In genomic region chr4:138686078-138686477, GRCh38 we compare ENCODE assay signal across 25 cellular contexts.
DNase-seq lines count a peak whose midpoint lies in the region; FAIRE-seq and TF ChIP-seq lines count a peak whose summit lies in the region.
"Had no signal": no experiment of that assay in that cellular context is flagged by ENCODE, and none has a peak within 500 bp of the region (broad histone marks: within the 10 kb centered on the region; RNA-seq: fewer than 3 reads in every experiment).

No MANE protein-coding gene starts in this region.

- no peak overlapping the region for H3K56ac ChIP-seq in H1 (replicated peaks; ENCODE audit: insufficient read length, low read depth, low read length)

- H3K4me2 ChIP-seq in H1 (ENCODE audit: insufficient read depth in 1 of 2, low read depth in 2 of 2, low read length in 2 of 2), result no peak overlapping the region
- H3K4me2 ChIP-seq: KMS-11 had no signal

- no peak overlapping the region for H4K8ac ChIP-seq in H1 (ENCODE audit: extremely low read depth, insufficient read depth, low read length)

- intact Hi-C loops in sigmoid colon (cut with DNase I), result loop anchor here (10.0 kb wide), 2 partner anchors 249 to 1151 kb away; partner anchors contain the start of gene PCDH18

- H4K20me1 ChIP-seq in H1 (replicated peaks in 1 of 2; ENCODE audit: control insufficient read depth in 1 of 2, insufficient read depth in 2 of 2, low read length in 2 of 2), result no peaks in the 10 kb centered on the region

- no peak overlapping the region for H3K18ac ChIP-seq in H1 (ENCODE audit: extremely low read depth, low read length)

- H4K91ac ChIP-seq in H1 (replicated peaks; ENCODE audit: insufficient read length, low read length), result no peak overlapping the region

- 0 out of 2 replicates have a peak overlapping the region, but pooled peaks have one; percentile 12 for H2BK15ac ChIP-seq in H1 (ENCODE audit: low read length)

- POLR2A ChIA-PET in H1 (lab: Charles Lee; ENCODE audit: partially characterized antibody), result no interaction called here

- H3K9me3 ChIP-seq in H1 (ENCODE audit: insufficient read depth in 2 of 2, low read depth in 1 of 2, low read length in 1 of 2), result no peaks in the 10 kb centered on the region
- H3K9me3 ChIP-seq in right atrium auricular region, result no peaks in the 10 kb centered on the region
- peaks cover 0 to 3% (median 0%) of the 10 kb centered on the region in 4 donors for H3K9me3 ChIP-seq in sigmoid colon
- H3K9me3 ChIP-seq in effector memory CD4-positive, alpha-beta T cell (ENCODE audit: control insufficient read depth, low read length), result no peaks in the 10 kb centered on the region
- H3K9me3 ChIP-seq: prostate gland, testis had no signal

- TF ChIP-seq CTCF in H1 (IDR thresholded peaks at IDR 0.05; ENCODE audit: control extremely low read depth in 1 of 3, insufficient read depth in 1 of 3, low read depth in 1 of 3, low read length in 3 of 3), result no peak
- TF ChIP-seq CTCF in right atrium auricular region (IDR thresholded peaks at IDR 0.05), result no peak
- no peak for TF ChIP-seq CTCF in sigmoid colon (IDR thresholded peaks at IDR 0.05)

- H3K4ac ChIP-seq in H1 (replicated peaks; ENCODE audit: insufficient read length, low read depth, low read length), result no peak overlapping the region

- H3K36me3 ChIP-seq in H1 (ENCODE audit: control insufficient read depth in 2 of 4, insufficient read depth in 4 of 4, low read length in 3 of 4) (no peaks in the 10 kb centered on the region), right atrium auricular region (no peaks in the 10 kb centered on the region), sigmoid colon (no peaks in the 10 kb centered on the region)
- H3K36me3 ChIP-seq in effector memory CD4-positive, alpha-beta T cell (ENCODE audit: control insufficient read depth, insufficient read depth, low read length), result no peaks in the 10 kb centered on the region
- H3K36me3 ChIP-seq: prostate gland had no signal

- CTCF ChIA-PET in H1 (lab: Charles Lee; ENCODE audit: partially characterized antibody), result no interaction called here

- H2BK120ac ChIP-seq in H1 (replicated peaks; ENCODE audit: low read depth, low read length), result no peak overlapping the region

- DNase-seq in DMS 273 (lab: John Stamatoyannopoulos, UW; ENCODE audit: unreplicated experiment), result peak; percentile 10
- DNase-seq in DMS 273 treated with DMSO at 0.1 percent for 48 hours (lab: John Stamatoyannopoulos, UW), result no peak
- no peak for DNase-seq in H1 (ENCODE audit: low read depth in 1 of 2, low spot score in 2 of 2)
- no peak for DNase-seq in right atrium auricular region (ENCODE audit: low spot score)
- DNase-seq in sigmoid colon, result peak; percentile 69
- no peak for DNase-seq in activated naive CD4-positive, alpha-beta T cell treated with anti-CD3 and anti-CD28 coated beads, Interleukin-2, amount 50 U/mL, for 16 hours
- no peak for DNase-seq in effector memory CD4-positive, alpha-beta T cell
- DNase-seq in glomerular visceral epithelial cell (ENCODE audit: extremely low spot score), result no peak
- DNase-seq: activated CD4-positive, alpha-beta T cell treated with anti-CD3 and anti-CD28 coated beads for 4 hours; activated gamma-delta T cell treated with Interleukin-2 at 50 U/mL for 16 hours; activated naive CD8-positive, alpha-beta T cell treated with anti-CD3 and anti-CD28 coated beads, Interleukin-2, amount 50 U/mL, for 24 hours; activated T-cell treated with anti-CD3 and anti-CD28 coated beads, Interleukin-2, amount 50 U/mL, for 24 hours; CD4-positive, CD25-positive, alpha-beta regulatory T cell; H9; NCI-H1436 treated with DMSO at 0.1 percent for 48 hours; NCI-H2171; NCI-H524 treated with DMSO at 0.1 percent for 48 hours; PC-3; SHP77; stimulated activated naive CD4-positive, alpha-beta T cell treated with Interleukin-2 at 50 U/mL for 16 hours; testis had no signal

- no peak for TF ChIP-seq EP300 in H1 (IDR thresholded peaks at IDR 0.05; ENCODE audit: borderline replicate concordance in 1 of 2, low read depth in 2 of 2, low read length in 2 of 2)
- no peak for TF ChIP-seq EP300 in sigmoid colon (IDR thresholded peaks at IDR 0.05)

- FAIRE-seq in H1 (lab: Jason Lieb, UNC), result no peak

- H2BK5ac ChIP-seq in H1 (ENCODE audit: low read depth, low read length), result no peak overlapping the region

- H2AK5ac ChIP-seq in H1 (ENCODE audit: low read depth, low read length), result no peak overlapping the region

- H2BK12ac ChIP-seq in H1 (ENCODE audit: low read depth, low read length), result no peak overlapping the region

- H3K27me3 ChIP-seq in H1 (replicated peaks in 1 of 4; ENCODE audit: control insufficient read depth in 3 of 4, extremely low read depth in 1 of 4, insufficient read depth in 3 of 4, low read length in 3 of 4) (no peaks in the 10 kb centered on the region), right atrium auricular region (no peaks in the 10 kb centered on the region), sigmoid colon (no peaks in the 10 kb centered on the region)
- peaks cover 3% of the 10 kb centered on the region for H3K27me3 ChIP-seq in effector memory CD4-positive, alpha-beta T cell (replicated peaks; ENCODE audit: control insufficient read depth, insufficient read depth, low read length, poor library complexity, severe bottlenecking)
- H3K27me3 ChIP-seq: testis had no signal

- H4K5ac ChIP-seq in H1 (ENCODE audit: insufficient read length, low read depth, low read length), result no peak overlapping the region

- H3K27ac ChIP-seq in H1 (ENCODE audit: low read depth, low read length) (no peak overlapping the region), right atrium auricular region (peak overlapping the region; percentile 36 to 69), sigmoid colon (peak overlapping the region in 3 of 4 donors; percentile 1 to 56 (median 50))
- no peak overlapping the region for H3K27ac ChIP-seq in effector memory CD4-positive, alpha-beta T cell (ENCODE audit: insufficient read depth, low read length, poor library complexity, severe bottlenecking)
- H3K27ac ChIP-seq: 22Rv1, KMS-11, prostate gland, testis, VCaP had no signal

- no peak overlapping the region for H2AFZ ChIP-seq in H1 (ENCODE audit: low read length)

- no peaks in the 10 kb centered on the region; the same call in 1 of the 2 replicates for H3K23me2 ChIP-seq in H1 (ENCODE audit: low read depth, low read length)

- TF ChIP-seq RAD21 in H1 (IDR thresholded peaks at IDR 0.05 in 1 of 2, conservative IDR thresholded peaks at IDR 0.05 in 1 of 2; ENCODE audit: low read depth in 2 of 2, low read length in 2 of 2), result no peak; a peak in 1 of 4 replicates

- peaks cover 5 to 7% (median 6%) of the 10 kb centered on the region in 4 experiments for H3K4me1 ChIP-seq in H1 (replicated peaks in 1 of 4; ENCODE audit: control insufficient read depth in 3 of 4, insufficient read depth in 4 of 4, low read length in 3 of 4)
- peaks cover 0 to 13% of the 10 kb centered on the region in 2 donors for H3K4me1 ChIP-seq in right atrium auricular region
- peaks cover 0 to 32% (median 17%) of the 10 kb centered on the region in 4 donors for H3K4me1 ChIP-seq in sigmoid colon
- no peaks in the 10 kb centered on the region for H3K4me1 ChIP-seq in effector memory CD4-positive, alpha-beta T cell (ENCODE audit: control insufficient read depth, insufficient read depth, low read length, poor library complexity, severe bottlenecking)
- H3K4me1 ChIP-seq: prostate gland, testis had no signal

- no peak overlapping the region for H3K4me3 ChIP-seq in H1 (ENCODE audit: extremely low read depth in 1 of 4, insufficient read depth in 2 of 4, low read depth in 3 of 4, low read length in 4 of 4)
- H3K4me3 ChIP-seq in right atrium auricular region, result no peak overlapping the region
- H3K4me3 ChIP-seq in sigmoid colon, result no peak overlapping the region
- no peak overlapping the region for H3K4me3 ChIP-seq in effector memory CD4-positive, alpha-beta T cell (ENCODE audit: insufficient read depth, low read depth, low read length, poor library complexity, severe bottlenecking)
- H3K4me3 ChIP-seq: prostate gland, testis had no signal

- TF ChIP-seq POLR2A in H1 (IDR thresholded peaks at IDR 0.05; ENCODE audit: control extremely low read depth in 1 of 2, low read depth in 2 of 2, low read length in 2 of 2) (no peak), sigmoid colon (IDR thresholded peaks at IDR 0.05) (no peak)

- no peak overlapping the region for H3K14ac ChIP-seq in H1 (ENCODE audit: insufficient read length)

- no peak overlapping the region for H2BK20ac ChIP-seq in H1 (ENCODE audit: low read length)

- WGBS in H1 (ENCODE audit: extremely low coverage in 1 of 2, insufficient coverage in 1 of 2, insufficient read length in 1 of 2, insufficient replicate concordance in 2 of 2, low coverage in 1 of 2, low lambda C conversion rate in 2 of 2, missing lambda C conversion rate in 1 of 2), 2 experiments, result 90% methylated on average over 7 of the region's 7 CpGs; no CpG with 5 or more reads in 1 of the 2 experiments
- WGBS in sigmoid colon, 2 donors, result 88% methylated on average over 7 of the region's 7 CpGs

- no peak overlapping the region for H3K23ac ChIP-seq in H1 (ENCODE audit: insufficient read length)

- H3K79me1 ChIP-seq in H1 (ENCODE audit: low read depth, low read length), result no peaks in the 10 kb centered on the region

- no peaks in the 10 kb centered on the region for H3K79me2 ChIP-seq in H1 (ENCODE audit: control insufficient read depth in 1 of 2, insufficient read depth in 2 of 2, low read length in 2 of 2)

- H3K9ac ChIP-seq in H1 (replicated peaks in 1 of 4; ENCODE audit: extremely low read depth in 1 of 4, low read depth in 3 of 4, low read length in 3 of 4), result no peak overlapping the region
- H3K9ac ChIP-seq: KMS-11 had no signal

TF ChIP-seq in H1, 55 proteins besides CTCF, POLR2A, EP300 and RAD21 (continues in another document):
- TF ChIP-seq KDM1A (IDR thresholded peaks at IDR 0.05; ENCODE audit: borderline replicate concordance, low read length) (no peak), HDAC6 (IDR thresholded peaks at IDR 0.05; ENCODE audit: low read depth, low read length) (no peak), HDAC2 (IDR thresholded peaks at IDR 0.05; ENCODE audit: borderline replicate concordance in 1 of 2, low read depth in 2 of 2, low read length in 2 of 2) (no peak), YY1 (IDR thresholded peaks at IDR 0.05; ENCODE audit: low read depth, low read length) (no peak), JUND (IDR thresholded peaks at IDR 0.05; ENCODE audit: low read length) (no peak), ATF2 (IDR thresholded peaks at IDR 0.05; ENCODE audit: low read length) (no peak), SUZ12 (IDR thresholded peaks at IDR 0.05; ENCODE audit: low read length) (no peak), KDM5A (IDR thresholded peaks at IDR 0.05; ENCODE audit: low read length) (no peak)

Comparison
In these comparisons a context has a peak if more than half of its experiments do, and no peak if none do; other contexts are left out.
1. DNase-seq: peak in DMS 273 (single experiment) and sigmoid colon (single experiment); none in DMS 273 treated with DMSO at 0.1 percent for 48 hours (single experiment), H1 (0 of 2), right atrium auricular region (single experiment), activated naive CD4-positive, alpha-beta T cell treated with anti-CD3 and anti-CD28 coated beads, Interleukin-2, amount 50 U/mL, for 16 hours (single experiment), effector memory CD4-positive, alpha-beta T cell (0 of 3) and glomerular visceral epithelial cell (single experiment).
2. H3K27ac ChIP-seq: peak in right atrium auricular region (2 of 2) and sigmoid colon (3 of 4); none in H1 (single experiment) and effector memory CD4-positive, alpha-beta T cell (single experiment).